In genomic region chr19:1592755-1593628, GRCh38 we compare ENCODE assay signal across 8 cellular contexts. TPM values are rescaled to one million over a fixed set of nuclear protein-coding genes. Genes with fewer than 3 reads are reported as not detected.
DNase-seq lines count a peak whose midpoint lies in the region; ATAC-seq, FAIRE-seq and TF ChIP-seq lines count a peak whose summit lies in the region.

Gene MBD3 (minus strand): TSS chr19:1592865. CDS start chr19:1592631, 234 bp downstream.

- peak within 1 kb of the TSS; percentile 82 for H2AK5ac ChIP-seq in H1 (ENCODE audit: low read depth, low read length)
- H2AK5ac ChIP-seq in mesendoderm (ENCODE audit: low read length): peak within 1 kb of the TSS; percentile 1

- CTCF ChIA-PET in CD4-positive, alpha-beta memory T cell (lab: Charles Lee; ENCODE audit: partially characterized antibody): interaction anchor here (0.6 to 1.4 kb wide), 5 partner anchors 13 to 79 kb away, joined by 3 to 8 read pairs (median 3); partner anchors contain the start of gene UQCR11
- CTCF ChIA-PET in activated CD8-positive, alpha-beta memory T cell treated with anti-CD3 and anti-CD28 coated beads for 36 hours (lab: Charles Lee): interaction anchor here (0.6 to 2.1 kb wide), 5 partner anchors 11 to 310 kb away, joined by 3 to 8 read pairs (median 3); no protein-coding TSS in a partner anchor
- CTCF ChIA-PET in H1 (lab: Charles Lee; ENCODE audit: partially characterized antibody): interaction anchor here (0.9 to 1.5 kb wide), 5 partner anchors 8 to 46 kb away, joined by 3 to 6 read pairs (median 4); partner anchors contain the start of gene UQCR11

- peak; percentile 73 for ATAC-seq in GM19467 (IDR thresholded peaks at IDR 0.05; ENCODE audit: unreplicated experiment)

- no peak within 1 kb of the TSS for H2BK20ac ChIP-seq in H1 (ENCODE audit: low read length)

- no peak for FAIRE-seq in H1 (lab: Jason Lieb, UNC)

- 23% methylated on average over 33 of the region's 74 CpGs; no CpG with 5 or more reads in 1 of the 2 experiments for WGBS in H1 (ENCODE audit: extremely low coverage in 1 of 2, insufficient coverage in 1 of 2, insufficient read length in 1 of 2, insufficient replicate concordance in 2 of 2, low coverage in 1 of 2, low lambda C conversion rate in 2 of 2, missing lambda C conversion rate in 1 of 2), 2 experiments
- no CpG with 5 or more reads among the region's 74 CpGs for WGBS in mesendoderm (ENCODE audit: extremely low coverage, insufficient coverage, low lambda C conversion rate)

- H2BK5ac ChIP-seq in H1 (ENCODE audit: low read depth, low read length) (peak within 1 kb of the TSS; percentile 93), mesendoderm (ENCODE audit: low read length) (peak within 1 kb of the TSS; percentile 47)

- no peak for TF ChIP-seq CTCF in H1 (IDR thresholded peaks at IDR 0.05; ENCODE audit: control extremely low read depth in 1 of 3, insufficient read depth in 1 of 3, low read depth in 1 of 3, low read length in 3 of 3)

- H3K79me2 ChIP-seq in H1 (ENCODE audit: control insufficient read depth in 1 of 2, insufficient read depth in 2 of 2, low read length in 2 of 2) (peaks cover 0 to 37% of the 10 kb centered on the region in 2 experiments; a peak in 3 of 4 replicates), mesendoderm (ENCODE audit: control insufficient read depth, insufficient read depth, low read length) (peaks cover 27% of the 10 kb centered on the region)

- H3K23me2 ChIP-seq in H1 (ENCODE audit: low read depth, low read length): peaks cover 5% of the 10 kb centered on the region

- peaks cover 10% of the 10 kb centered on the region for H3K36me3 ChIP-seq in CD4-positive, alpha-beta memory T cell (ENCODE audit: insufficient read depth, low read length)
- H3K36me3 ChIP-seq in H1 (ENCODE audit: control insufficient read depth in 2 of 4, insufficient read depth in 4 of 4, low read length in 3 of 4): peaks cover 8 to 18% (median 12%) of the 10 kb centered on the region in 4 experiments
- peaks cover 8% of the 10 kb centered on the region for H3K36me3 ChIP-seq in mesendoderm (ENCODE audit: control insufficient read depth, insufficient read depth, low read length)

- H3K4me3 Mint-ChIP-seq in CD4-positive, alpha-beta memory T cell: peak within 1 kb of the TSS; percentile 87 to 93 (median 89)

- H3K4ac ChIP-seq in H1 (replicated peaks; ENCODE audit: insufficient read length, low read depth, low read length): peak within 1 kb of the TSS; percentile 24
- peak within 1 kb of the TSS; percentile 99 for H3K4ac ChIP-seq in mesendoderm (ENCODE audit: low read depth, low read length)

- H2BK12ac ChIP-seq in H1 (ENCODE audit: low read depth, low read length): no peak within 1 kb of the TSS

- peak within 1 kb of the TSS; percentile 98 for H4K91ac ChIP-seq in H1 (replicated peaks; ENCODE audit: insufficient read length, low read length)

- H3K18ac ChIP-seq in H1 (ENCODE audit: extremely low read depth, low read length): peak within 1 kb of the TSS; percentile 93
- H3K18ac ChIP-seq in mesendoderm (ENCODE audit: low read length): peak within 1 kb of the TSS; percentile 96

- H3K9ac ChIP-seq in H1 (replicated peaks in 1 of 4; ENCODE audit: extremely low read depth in 1 of 4, low read depth in 3 of 4, low read length in 3 of 4) (peak within 1 kb of the TSS; percentile 96 to 99 (median 98)), mesendoderm (ENCODE audit: low read length) (peak within 1 kb of the TSS; percentile 83)

- H3K23ac ChIP-seq in H1 (ENCODE audit: insufficient read length) (no peak within 1 kb of the TSS), mesendoderm (ENCODE audit: low read length) (peak within 1 kb of the TSS; percentile 73)

- H4K20me1 ChIP-seq in H1 (replicated peaks in 1 of 2; ENCODE audit: control insufficient read depth in 1 of 2, insufficient read depth in 2 of 2, low read length in 2 of 2): peaks cover 4 to 14% of the 10 kb centered on the region in 2 experiments

- peak within 1 kb of the TSS; percentile 88 to 95 for H3K4me2 ChIP-seq in H1 (ENCODE audit: insufficient read depth in 1 of 2, low read depth in 2 of 2, low read length in 2 of 2)
- peak within 1 kb of the TSS; percentile 94 for H3K4me2 ChIP-seq in mesendoderm (ENCODE audit: low read length)

- DNase-seq in CD4-positive, alpha-beta memory T cell: peak; percentile 83 to 90 (median 88)
- DNase-seq in HS-5 (ENCODE audit: low read depth) (peak; percentile 32), NOMO-1 (lab: John Stamatoyannopoulos, UW; ENCODE audit: unreplicated experiment in 2 of 2) (peak; percentile 82 to 91), H1 (ENCODE audit: low read depth in 1 of 2, low spot score in 2 of 2) (peak; percentile 88 to 93), mesendoderm (peak; percentile 94)
- peak; percentile 83 for DNase-seq in stimulated activated CD8-positive, alpha-beta memory T cell treated with anti-CD3 and anti-CD28 coated beads, Interleukin-12 subunit alpha, Interleukin-12 subunit beta, amount 100 ng/mL, for 4 hours (ENCODE audit: low read depth)

- peak in 1 of 2 experiments; percentile 46; a peak in 1 of 3 replicates for TF ChIP-seq POLR2A in H1 (IDR thresholded peaks at IDR 0.05; ENCODE audit: control extremely low read depth in 1 of 2, low read depth in 2 of 2, low read length in 2 of 2)

- TF ChIP-seq RAD21 in H1 (IDR thresholded peaks at IDR 0.05 in 1 of 2, conservative IDR thresholded peaks at IDR 0.05 in 1 of 2; ENCODE audit: low read depth in 2 of 2, low read length in 2 of 2): no peak

- peaks cover 24% of the 10 kb centered on the region for H3K4me1 ChIP-seq in CD4-positive, alpha-beta memory T cell (ENCODE audit: insufficient read depth, low read length)
- H3K4me1 ChIP-seq in H1 (replicated peaks in 1 of 4; ENCODE audit: control insufficient read depth in 3 of 4, insufficient read depth in 4 of 4, low read length in 3 of 4) (peaks cover 0 to 8% (median 6%) of the 10 kb centered on the region in 4 experiments; a peak in 6 of 7 replicates), mesendoderm (ENCODE audit: control insufficient read depth, low read depth, low read length) (peaks cover 5% of the 10 kb centered on the region)

- peak within 1 kb of the TSS; percentile 30 to 86 for H3K4me3 ChIP-seq in CD4-positive, alpha-beta memory T cell (ENCODE audit: low read length in 2 of 2)
- H3K4me3 ChIP-seq in H1 (ENCODE audit: extremely low read depth in 1 of 4, insufficient read depth in 2 of 4, low read depth in 3 of 4, low read length in 4 of 4) (peak within 1 kb of the TSS; percentile 82 to 93 (median 90)), mesendoderm (ENCODE audit: low read length) (peak within 1 kb of the TSS; percentile 48)

- H3K9me3 ChIP-seq in CD4-positive, alpha-beta memory T cell (ENCODE audit: control insufficient read depth in 1 of 2, low read length in 2 of 2): no peaks in the 10 kb centered on the region
- no peaks in the 10 kb centered on the region for H3K9me3 ChIP-seq in H1 (ENCODE audit: insufficient read depth in 2 of 2, low read depth in 1 of 2, low read length in 1 of 2)

- TF ChIP-seq EP300 in H1 (IDR thresholded peaks at IDR 0.05; ENCODE audit: borderline replicate concordance in 1 of 2, low read depth in 2 of 2, low read length in 2 of 2): peak in 1 of 2 experiments; percentile 95; a peak in 1 of 3 replicates

- no peaks in the 10 kb centered on the region for H3K9me3 Mint-ChIP-seq in CD4-positive, alpha-beta memory T cell

- H4K8ac ChIP-seq in H1 (ENCODE audit: extremely low read depth, insufficient read depth, low read length) (peak within 1 kb of the TSS; percentile 99), mesendoderm (ENCODE audit: low read depth, low read length) (peak within 1 kb of the TSS; percentile 99)

- H2BK120ac ChIP-seq in H1 (replicated peaks; ENCODE audit: low read depth, low read length): no peak within 1 kb of the TSS
- H2BK120ac ChIP-seq in mesendoderm (ENCODE audit: low read depth, low read length): peak within 1 kb of the TSS; percentile 99

- H2AFZ ChIP-seq in H1 (ENCODE audit: low read length): no peak within 1 kb of the TSS

- H3K56ac ChIP-seq in H1 (replicated peaks; ENCODE audit: insufficient read length, low read depth, low read length) (peak within 1 kb of the TSS; percentile 85), mesendoderm (ENCODE audit: low read length) (peak within 1 kb of the TSS; percentile 94)

- POLR2A ChIA-PET in CD4-positive, alpha-beta memory T cell (lab: Charles Lee; ENCODE audit: partially characterized antibody): interaction anchor here (0.6 to 4.9 kb wide), 11 partner anchors 9 to 188 kb away, joined by 3 to 86 read pairs (median 4); partner anchors contain the start of genes MEX3D, TCF3 and UQCR11
- POLR2A ChIA-PET in activated CD8-positive, alpha-beta memory T cell treated with anti-CD3 and anti-CD28 coated beads for 36 hours (lab: Charles Lee): interaction anchor here (0.6 to 1.3 kb wide), 4 partner anchors 9 to 647 kb away, joined by 3 to 10 read pairs (median 3); partner anchors contain the start of gene UQCR11
- POLR2A ChIA-PET in H1 (lab: Charles Lee; ENCODE audit: partially characterized antibody): interaction anchor here (0.6 to 3.3 kb wide), 24 partner anchors 11 to 1569 kb away, joined by 3 to 38 read pairs (median 4); partner anchors contain the start of gene UQCR11

- peak within 1 kb of the TSS; percentile 88 for H3K27ac ChIP-seq in CD4-positive, alpha-beta memory T cell (ENCODE audit: low read depth, low read length)
- H3K27ac ChIP-seq in H1 (ENCODE audit: low read depth, low read length) (peak within 1 kb of the TSS; percentile 98), mesendoderm (ENCODE audit: low read depth, low read length) (peak within 1 kb of the TSS; percentile 100)

- H4K5ac ChIP-seq in H1 (ENCODE audit: insufficient read length, low read depth, low read length) (peak within 1 kb of the TSS; percentile 93), mesendoderm (ENCODE audit: low read length) (peak within 1 kb of the TSS; percentile 6)

- peaks cover 8 to 15% of the 10 kb centered on the region in 2 donors for H3K36me3 Mint-ChIP-seq in CD4-positive, alpha-beta memory T cell

- H3K4me1 Mint-ChIP-seq in CD4-positive, alpha-beta memory T cell: peaks cover 9 to 26% (median 15%) of the 10 kb centered on the region in 4 donors

- H2BK15ac ChIP-seq in H1 (ENCODE audit: low read length) (no peak within 1 kb of the TSS), mesendoderm (replicated peaks; ENCODE audit: low read depth) (no peak within 1 kb of the TSS)

- intact Hi-C loops in CD4-positive, alpha-beta memory T cell (cut with micrococcal nuclease): loop anchor here (1.0 to 5.0 kb wide), 5 partner anchors 12 to 219 kb away; partner anchors contain the start of genes ATP8B3, DAZAP1, MEX3D and TCF3

- peak within 1 kb of the TSS; percentile 73 for H3K14ac ChIP-seq in H1 (ENCODE audit: insufficient read length)

- H3K27me3 Mint-ChIP-seq in CD4-positive, alpha-beta memory T cell: no peaks in the 10 kb centered on the region

- peaks cover 10% of the 10 kb centered on the region; the same call in 1 of the 2 replicates for H3K79me1 ChIP-seq in H1 (ENCODE audit: low read depth, low read length)
- H3K79me1 ChIP-seq in mesendoderm (ENCODE audit: low read length): peaks cover 10% of the 10 kb centered on the region

- no peaks in the 10 kb centered on the region for H3K27me3 ChIP-seq in CD4-positive, alpha-beta memory T cell (ENCODE audit: insufficient read depth, low read length)
- no peaks in the 10 kb centered on the region for H3K27me3 ChIP-seq in H1 (replicated peaks in 1 of 4; ENCODE audit: control insufficient read depth in 3 of 4, extremely low read depth in 1 of 4, insufficient read depth in 3 of 4, low read length in 3 of 4)
- no peaks in the 10 kb centered on the region for H3K27me3 ChIP-seq in mesendoderm (ENCODE audit: insufficient read depth, low read length, poor library complexity)

- peak within 1 kb of the TSS; percentile 90 to 96 (median 92) for H3K27ac Mint-ChIP-seq in CD4-positive, alpha-beta memory T cell

RNA-seq across cellular contexts. Expression of gene MBD3, which starts in this region (rescaled TPM):
- 10 to 100 TPM; 56.9 to 62.8 TPM for total RNA-seq in CD4-positive, alpha-beta memory T cell
- polyA plus RNA-seq in CD4-positive, alpha-beta memory T cell: 10 to 100 TPM in 1 of 2 donors, 1 to 10 TPM in 1; 3.9 to 12.2 TPM
- total RNA-seq in activated CD8-positive, alpha-beta memory T cell treated with anti-CD3 and anti-CD28 coated beads for 36 hours: 100 to 1,000 TPM; 127 to 130 TPM
- total RNA-seq in H1 (2021; fragmentation: NEBNext Ultra II Directional; extraction: Animal tissue kit (Norgen Biotek cat#: 25700)): 110 and 115 TPM in 2 replicates
- polyA plus RNA-seq in H1 (2011; rRNA removed): 88.2 and 113 TPM in 2 replicates
- 88.4 TPM for polyA plus RNA-seq in H1 (2011; cell fraction: cytosol; rRNA removed)
- 124 TPM for polyA plus RNA-seq in H1 (2011; cell fraction: nucleus; rRNA removed)
- 35.0 to 76.4 TPM (median 70.7 TPM) in 4 replicates for polyA plus RNA-seq in H1 (2012, experiment 1 of 2)
- 53.8 TPM for polyA plus RNA-seq in H1 (2012, experiment 2 of 2)
- polyA plus RNA-seq in H1 (2013, experiment 1 of 2): 51.4 TPM
- 49.4 TPM for polyA plus RNA-seq in H1 (2013, experiment 2 of 2)
- polyA minus RNA-seq in H1 (2011; rRNA and poly(A)+ RNA removed): 30.3 and 32.3 TPM in 2 replicates
- 61.4 TPM for polyA minus RNA-seq in H1 (2011; cell fraction: cytosol; rRNA and poly(A)+ RNA removed)
- polyA minus RNA-seq in H1 (2011; cell fraction: nucleus; rRNA and poly(A)+ RNA removed): 52.8 TPM
- polyA plus RNA-seq in mesendoderm (2013, experiment 1 of 2): 64.6 TPM
- polyA plus RNA-seq in mesendoderm (2013, experiment 2 of 2): 63.6 TPM

Comparison
In these comparisons a context has a peak if more than half of its experiments do, and no peak if none do; other contexts are left out.
1. Peak in every context shown above with its lines: DNase-seq, ATAC-seq, H3K4me3 ChIP-seq and H3K27ac ChIP-seq.
2. DNase-seq: peak in every context shown above with its lines; median percentile 94 in mesendoderm; 90 in H1; 88 in CD4-positive, alpha-beta memory T cell; 86 in NOMO-1; 83 in stimulated activated CD8-positive, alpha-beta memory T cell treated with anti-CD3 and anti-CD28 coated beads, Interleukin-12 subunit alpha, Interleukin-12 subunit beta, amount 100 ng/mL, for 4 hours; 32 in HS-5.